ENCODE assay signal across 4 cellular contexts in genomic region chr17:11628831-11629230, GRCh38. TPM values are rescaled to one million over a fixed set of nuclear protein-coding genes. Genes with fewer than 3 reads are reported as not detected.
"Had no signal": no experiment of that assay in that cellular context is flagged by ENCODE, and none has a peak within 500 bp of the region (broad histone marks: within the 10 kb centered on the region; RNA-seq: fewer than 3 reads in every experiment).

No MANE protein-coding gene starts in this region.

- H3K4me3 ChIP-seq: GM12878 had no signal

- ATAC-seq: GM12878 had no signal

- DNase-seq: GDM1, GF-D8 had no signal

RNA-seq across cellular contexts. Expression of gene DNAH9, which starts 30.6 kb away (rescaled TPM):
- total RNA-seq: G401 had no signal
